In genomic region chr22:46149493-46149997, GRCh38 we compare ENCODE assay signal across 8 cellular contexts. TPM values are rescaled to one million over a fixed set of nuclear protein-coding genes. Genes with fewer than 3 reads are reported as not detected.
DNase-seq lines count a peak whose midpoint lies in the region; ATAC-seq, FAIRE-seq and TF ChIP-seq lines count a peak whose summit lies in the region.

No MANE protein-coding gene starts in this region.

- peaks cover 0 to 23% (median 0%) of the 10 kb centered on the region in 3 donors for H3K36me3 ChIP-seq in esophagus squamous epithelium
- H3K36me3 ChIP-seq in thoracic aorta = no peaks in the 10 kb centered on the region

- ATAC-seq in thoracic aorta (ENCODE audit: insufficient number of reproducible peaks, low FRiP score, low read depth) = peak; percentile 11

- H3K4me1 ChIP-seq in esophagus squamous epithelium (peaks cover 6 to 61% (median 26%) of the 10 kb centered on the region in 3 donors), thoracic aorta (ENCODE audit: control insufficient read depth in 1 of 2, low read depth in 2 of 2) (peaks cover 9 to 23% of the 10 kb centered on the region in 2 donors)

- TF ChIP-seq CTCF in esophagus squamous epithelium (IDR thresholded peaks at IDR 0.05) (no peak), thoracic aorta (IDR thresholded peaks at IDR 0.05) (no peak)

- DNase-seq in GF-D8 (lab: John Stamatoyannopoulos, UW) = peak; percentile 14
- DNase-seq in NCI-H1105 (lab: John Stamatoyannopoulos, UW) = peak; percentile 64
- peak; percentile 49 for DNase-seq in activated T-cell treated with anti-CD3 and anti-CD28 coated beads, Interleukin-2, amount 50 U/mL, for 1 hour
- DNase-seq in esophagus squamous epithelium (lab: John Stamatoyannopoulos, UW) = no peak
- DNase-seq in myocyte (ENCODE audit: low read depth) = peak; percentile 57
- no peak for DNase-seq in thoracic aorta (ENCODE audit: low spot score)
- DNase-seq in NOMO-1 (lab: John Stamatoyannopoulos, UW; ENCODE audit: unreplicated experiment in 2 of 2) = no peak
- DNase-seq in GM19239 (ENCODE audit: insufficient read length, low spot score) = no peak

- H3K4me3 ChIP-seq in esophagus squamous epithelium (peak overlapping the region; percentile 73 to 94 (median 84)), thoracic aorta (peak overlapping the region; percentile 97)

- TF ChIP-seq POLR2A in esophagus squamous epithelium (IDR thresholded peaks at IDR 0.05) = no peak

- WGBS in esophagus squamous epithelium, 2 donors = 0 to 2% methylated on average over 10 to 12 of the region's 36 CpGs

- H3K27ac ChIP-seq in esophagus squamous epithelium (peak overlapping the region; percentile 86 to 96 (median 91)), thoracic aorta (peak overlapping the region; percentile 93 to 97)

- H3K9me3 ChIP-seq in esophagus squamous epithelium (no peaks in the 10 kb centered on the region), thoracic aorta (no peaks in the 10 kb centered on the region)

- intact Hi-C loops in esophagus squamous epithelium (cut with DNase I) = no loop called here

- no peaks in the 10 kb centered on the region for H3K27me3 ChIP-seq in esophagus squamous epithelium
- no peaks in the 10 kb centered on the region for H3K27me3 ChIP-seq in thoracic aorta (replicated peaks; ENCODE audit: insufficient read depth)

- no peak for FAIRE-seq in GM19239 (lab: Jason Lieb, UNC)

RNA-seq across cellular contexts. Expression of gene PPARA, which starts 0.8 kb away (rescaled TPM):
- total RNA-seq in esophagus squamous epithelium = 10 to 100 TPM in 2 of 4 donors, 1 to 10 TPM in 2; 7.7 to 18.5 (median 10.1) TPM
- 17.5 and 26.3 TPM in 2 replicates for total RNA-seq in myocyte
- polyA plus RNA-seq in myocyte (2012) = 7.7 TPM
- 10 to 100 TPM; 21.9 to 67.8 TPM for total RNA-seq in thoracic aorta

Comparison
In these comparisons a context has a peak if more than half of its experiments do, and no peak if none do; other contexts are left out.
1. DNase-seq: peak in GF-D8 (single experiment), NCI-H1105 (single experiment), activated T-cell treated with anti-CD3 and anti-CD28 coated beads, Interleukin-2, amount 50 U/mL, for 1 hour (single experiment) and myocyte (single experiment); none in esophagus squamous epithelium (single experiment), thoracic aorta (single experiment), NOMO-1 (0 of 2) and GM19239 (single experiment).